ENCODE assay signal across 8 cellular contexts in the genomic region with DNA sequence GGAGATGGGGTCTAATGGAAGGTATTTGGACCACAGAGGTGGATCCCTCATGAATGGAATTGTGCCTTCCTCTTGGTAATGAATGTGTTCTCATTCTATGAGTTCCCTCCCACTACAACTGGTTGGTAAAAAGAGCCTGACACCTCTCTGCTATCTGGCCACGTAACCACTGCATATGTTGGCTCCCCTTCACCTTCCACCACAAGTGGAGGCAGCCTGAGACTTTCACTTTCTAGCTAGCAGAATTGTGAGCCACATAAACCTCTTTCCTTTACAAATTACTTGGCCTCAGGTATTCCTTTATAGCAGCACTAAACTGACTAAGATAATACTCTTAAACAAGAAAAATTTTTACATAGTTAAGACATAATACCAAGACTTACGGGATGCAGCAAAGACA.
DNase-seq lines count a peak whose midpoint lies in the region; ATAC-seq and TF ChIP-seq lines count a peak whose summit lies in the region.

No MANE protein-coding gene starts in this region.

- H3K27ac Mint-ChIP-seq in activated T-cell treated with anti-CD3 and anti-CD28 coated beads, Interleukin-2, amount 50 U/mL, for 24 hours: peak overlapping the region; percentile 86

- no peak overlapping the region for H3K9ac ChIP-seq in colonic mucosa (ENCODE audit: low read depth in 2 of 2, low read length in 2 of 2)

- no peak for TF ChIP-seq CTCF in colonic mucosa (IDR thresholded peaks at IDR 0.05)

- no peaks in the 10 kb centered on the region for H3K36me3 ChIP-seq in colonic mucosa

- no peaks in the 10 kb centered on the region for H3K9me3 Mint-ChIP-seq in activated T-cell treated with anti-CD3 and anti-CD28 coated beads, Interleukin-2, amount 50 U/mL, for 24 hours

- peak overlapping the region; percentile 32 for H3K4me3 Mint-ChIP-seq in activated T-cell treated with anti-CD3 and anti-CD28 coated beads, Interleukin-2, amount 50 U/mL, for 24 hours

- no peaks in the 10 kb centered on the region for H3K27me3 ChIP-seq in colonic mucosa

- peaks cover 20% of the 10 kb centered on the region for H3K36me3 Mint-ChIP-seq in activated T-cell treated with anti-CD3 and anti-CD28 coated beads, Interleukin-2, amount 50 U/mL, for 24 hours (ENCODE audit: low read depth)

- H3K4me3 ChIP-seq in colonic mucosa: no peak overlapping the region

- H3K4me1 ChIP-seq in colonic mucosa: no peaks in the 10 kb centered on the region

- H3K9me3 ChIP-seq in colonic mucosa: no peaks in the 10 kb centered on the region

- intact Hi-C loops in colonic mucosa (cut with DNase I): no loop called here

- H3K4me1 Mint-ChIP-seq in activated T-cell treated with anti-CD3 and anti-CD28 coated beads, Interleukin-2, amount 50 U/mL, for 24 hours (ENCODE audit: low read depth): peaks cover 56% of the 10 kb centered on the region

- no peaks in the 10 kb centered on the region for H3K27me3 Mint-ChIP-seq in activated T-cell treated with anti-CD3 and anti-CD28 coated beads, Interleukin-2, amount 50 U/mL, for 24 hours

- peak; percentile 99 for ATAC-seq in HG03159 (IDR thresholded peaks at IDR 0.05; ENCODE audit: unreplicated experiment)

- no peak overlapping the region for H3K27ac ChIP-seq in colonic mucosa

- peak; percentile 26 for DNase-seq in activated T-cell treated with anti-CD3 and anti-CD28 coated beads for 24 hours (ENCODE audit: low read depth)
- no peak for DNase-seq in activated T-cell treated with anti-CD3 and anti-CD28 coated beads, Interleukin-2, amount 50 U/mL, for 1 hour
- peak; percentile 38 for DNase-seq in activated T-cell treated with anti-CD3 and anti-CD28 coated beads, Interleukin-2, amount 50 U/mL, for 24 hours
- peak; percentile 6 for DNase-seq in stimulated activated CD8-positive, alpha-beta memory T cell treated with anti-CD3 and anti-CD28 coated beads, Interleukin-12 subunit alpha, Interleukin-12 subunit beta, amount 100 ng/mL, for 1 hour (ENCODE audit: low read depth)
- DNase-seq in KG1 (lab: John Stamatoyannopoulos, UW): no peak
- DNase-seq in colonic mucosa: no peak
- DNase-seq in NCI-H1092 treated with DMSO at 0.1 percent for 48 hours (lab: John Stamatoyannopoulos, UW): no peak

Comparison
In these comparisons a context has a peak if more than half of its experiments do, and no peak if none do; other contexts are left out.
1. DNase-seq: peak in activated T-cell treated with anti-CD3 and anti-CD28 coated beads for 24 hours (single experiment), activated T-cell treated with anti-CD3 and anti-CD28 coated beads, Interleukin-2, amount 50 U/mL, for 24 hours (single experiment) and stimulated activated CD8-positive, alpha-beta memory T cell treated with anti-CD3 and anti-CD28 coated beads, Interleukin-12 subunit alpha, Interleukin-12 subunit beta, amount 100 ng/mL, for 1 hour (single experiment); none in activated T-cell treated with anti-CD3 and anti-CD28 coated beads, Interleukin-2, amount 50 U/mL, for 1 hour (single experiment), KG1 (single experiment), colonic mucosa (single experiment) and NCI-H1092 treated with DMSO at 0.1 percent for 48 hours (single experiment).